ENCODE assay signal across 8 cellular contexts in the genomic region with DNA sequence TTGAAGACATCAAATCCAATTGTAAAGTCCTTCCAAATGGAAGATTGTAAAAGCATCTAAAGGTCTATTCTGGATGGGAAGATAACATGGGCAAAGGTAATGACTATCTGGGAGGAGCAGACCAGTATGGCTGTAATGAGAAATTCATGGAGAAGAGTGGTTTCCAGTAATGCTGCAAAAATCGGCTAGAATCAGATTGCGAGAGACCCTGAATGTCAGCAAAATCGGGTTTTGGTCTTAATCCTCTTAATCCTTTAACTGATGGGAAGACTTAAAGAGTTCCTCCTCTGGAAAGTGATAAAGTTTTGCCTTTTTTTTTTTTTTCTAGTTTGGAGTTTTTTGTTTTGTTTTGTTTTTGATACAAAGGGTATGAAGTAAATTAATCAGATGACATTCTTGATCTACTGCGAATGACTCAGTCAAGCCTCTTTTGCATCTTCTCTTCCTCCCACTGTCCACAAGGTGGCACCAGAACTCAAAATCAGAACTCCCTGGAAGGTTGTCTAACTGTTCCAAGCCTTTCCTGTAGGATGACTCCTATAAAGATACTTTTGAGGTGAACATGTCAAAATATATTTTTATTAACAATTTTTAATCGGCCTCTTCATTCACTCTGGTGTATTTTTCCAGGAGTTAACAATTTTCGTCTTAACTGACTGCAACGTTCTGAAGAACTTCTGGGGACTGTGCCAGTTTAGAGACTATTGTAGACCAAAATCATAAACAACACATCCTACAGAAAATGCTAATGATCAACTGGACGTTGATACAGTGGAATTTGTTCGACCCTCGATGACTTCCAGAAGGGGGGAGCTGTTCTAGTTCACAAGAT.
A peak's percentile ranks its signal among the peaks of the same experiment; 100 is the strongest.
DNase-seq lines count a peak whose midpoint lies in the region; ATAC-seq and TF ChIP-seq lines count a peak whose summit lies in the region.

No MANE protein-coding gene starts in this region.

- peaks cover 0 to 12% (median 0%) of the 10 kb centered on the region in 5 experiments for H3K9me3 Mint-ChIP-seq in brain

- H3K27me3 Mint-ChIP-seq in brain: no peaks in the 10 kb centered on the region

- H3K9me2 ChIP-seq in OCI-LY7 (ENCODE audit: insufficient read depth, low read length): no peaks in the 10 kb centered on the region

- H2AFZ ChIP-seq in OCI-LY7 (ENCODE audit: low read length): peak overlapping the region; percentile 4; the same call in 1 of the 2 replicates

- H3K4me2 ChIP-seq in OCI-LY7 (ENCODE audit: low read length): no peak overlapping the region

- no TSS peak for BruUV-seq in OCI-LY7 (replicated peaks; lab: Mats Ljungman, UMichigan)

- no peak overlapping the region for H3K4me3 ChIP-seq in OCI-LY7 (ENCODE audit: low read depth, low read length, poor library complexity, severe bottlenecking)

- H3K4me3 Mint-ChIP-seq in brain: no peak overlapping the region

- H3K4me1 Mint-ChIP-seq in brain: peaks cover 13% of the 10 kb centered on the region

- TF ChIP-seq CTCF in OCI-LY7 (conservative IDR thresholded peaks at IDR 0.05; ENCODE audit: low read length) (no peak), brain (conservative IDR thresholded peaks at IDR 0.05) (peak; percentile 83 to 86)

- DNase-seq in NCI-H524 (lab: John Stamatoyannopoulos, UW): peak; percentile 57 to 63
- DNase-seq in NCI-H524 treated with DMSO at 0.1 percent for 48 hours (lab: John Stamatoyannopoulos, UW): no peak
- DNase-seq in HT-29 (ENCODE audit: low spot score): peak; percentile 93
- peak; percentile 88 for DNase-seq in OCI-LY7 (ENCODE audit: low spot score)
- peak; percentile 68 for DNase-seq in iPS-NIHi7 (ENCODE audit: extremely low spot score)
- DNase-seq in stimulated activated CD4-positive, alpha-beta T cell treated with anti-CD3 and anti-CD28 coated beads, Interleukin-1b, Interleukin-23, amount 100 ng/mL, for 48 hours: peak; percentile 19

- no peaks in the 10 kb centered on the region for H3K36me3 Mint-ChIP-seq in brain

- intact Hi-C loops in OCI-LY7 (cut with micrococcal nuclease; ENCODE audit: unreplicated experiment): loop anchor here (1.0 to 5.0 kb wide), 3 partner anchors 113 to 588 kb away; no protein-coding TSS in a partner anchor

- CTCF ChIA-PET in OCI-LY7 (lab: Charles Lee; ENCODE audit: unreplicated experiment): no interaction called here

- no peaks in the 10 kb centered on the region for H3K79me2 ChIP-seq in OCI-LY7 (ENCODE audit: insufficient read depth, low read depth, low read length)

- peak; percentile 87 for ATAC-seq in GM21529 (IDR thresholded peaks at IDR 0.05; ENCODE audit: unreplicated experiment)

- no peaks in the 10 kb centered on the region for H3K9me3 ChIP-seq in OCI-LY7 (ENCODE audit: low read length)

- H3K27ac ChIP-seq in OCI-LY7 (ENCODE audit: low read depth, low read length, poor library complexity, severe bottlenecking): no peak overlapping the region

- POLR2A ChIA-PET in OCI-LY7 (lab: Charles Lee): interaction anchor here (0.6 to 1.4 kb wide), 5 partner anchors 13 to 168 kb away, joined by 3 to 5 read pairs (median 4); no protein-coding TSS in a partner anchor

- no peaks in the 10 kb centered on the region for H3K36me3 ChIP-seq in OCI-LY7 (ENCODE audit: insufficient read depth, low read length)

- no peaks in the 10 kb centered on the region for H4K20me1 ChIP-seq in OCI-LY7 (ENCODE audit: insufficient read depth, low read length)

- no peaks in the 10 kb centered on the region for H3K4me1 ChIP-seq in OCI-LY7 (ENCODE audit: insufficient read depth, low read length, poor library complexity, severe bottlenecking)

- H3K27ac Mint-ChIP-seq in brain: no peak overlapping the region
